ENCODE assay signal across 8 cellular contexts in genomic region chr3:187368765-187369450, GRCh38. TPM values are rescaled to one million over a fixed set of nuclear protein-coding genes. Genes with fewer than 3 reads are reported as not detected.
DNase-seq lines count a peak whose midpoint lies in the region; ATAC-seq and TF ChIP-seq lines count a peak whose summit lies in the region.

No MANE protein-coding gene starts in this region.

- H4K8ac ChIP-seq in neuronal stem cell (ENCODE audit: low read depth, low read length): no peak overlapping the region

- H2BK15ac ChIP-seq in neuronal stem cell (ENCODE audit: low read length): no peak overlapping the region

- H3K27ac ChIP-seq in heart right ventricle (peak overlapping the region; percentile 73 to 96 (median 89)), neuronal stem cell (replicated peaks; ENCODE audit: low read length) (no peak overlapping the region)

- H2BK120ac ChIP-seq in neuronal stem cell (ENCODE audit: low read depth, low read length): no peak overlapping the region

- peak overlapping the region; percentile 99 for H3K27ac Mint-ChIP-seq in stimulated activated naive B cell treated with anti-CD40 and anti-IgM and Interleukin-4, amounts not matched to agents 10 μg/mL and 1 μg/mL and 100 μg/mL, for 72 hours

- H3K4me1 ChIP-seq in heart right ventricle (peaks cover 0 to 23% (median 13%) of the 10 kb centered on the region in 9 donors), neuronal stem cell (ENCODE audit: control insufficient read depth in 2 of 2, insufficient read depth in 1 of 2, low read depth in 1 of 2, low read length in 2 of 2) (no peaks in the 10 kb centered on the region)

- peaks cover 5 to 9% of the 10 kb centered on the region in 2 donors for H3K4me1 Mint-ChIP-seq in stimulated activated naive B cell treated with anti-CD40 and anti-IgM and Interleukin-4, amounts not matched to agents 10 μg/mL and 1 μg/mL and 100 μg/mL, for 72 hours

- H3K36me3 ChIP-seq in heart right ventricle (peaks cover 0 to 25% (median 6%) of the 10 kb centered on the region in 9 donors), neuronal stem cell (replicated peaks in 1 of 2; ENCODE audit: control insufficient read depth in 2 of 2, insufficient read depth in 2 of 2, low read length in 2 of 2) (no peaks in the 10 kb centered on the region)

- H3K4me3 Mint-ChIP-seq in stimulated activated naive B cell treated with anti-CD40 and anti-IgM and Interleukin-4, amounts not matched to agents 10 μg/mL and 1 μg/mL and 100 μg/mL, for 72 hours: peak overlapping the region; percentile 94 to 98

- no peak overlapping the region for H3K4me2 ChIP-seq in neuronal stem cell (ENCODE audit: insufficient read depth, low read length, poor library complexity, severe bottlenecking)

- H3K9me3 ChIP-seq in heart right ventricle: no peaks in the 10 kb centered on the region
- H3K9me3 ChIP-seq in neuronal stem cell (replicated peaks in 1 of 2; ENCODE audit: control insufficient read depth in 2 of 2, insufficient read depth in 1 of 2, low read depth in 1 of 2, low read length in 2 of 2): no peaks in the 10 kb centered on the region

- H3K4ac ChIP-seq in neuronal stem cell (ENCODE audit: low read length): no peak overlapping the region

- no peak for TF ChIP-seq CTCF in heart right ventricle (IDR thresholded peaks at IDR 0.05)

- peak; percentile 58 for ATAC-seq in HG02610 (IDR thresholded peaks at IDR 0.05; ENCODE audit: unreplicated experiment)
- ATAC-seq in heart right ventricle: peak in 7 of 8 donors; percentile 41 to 79 (median 70)
- peak; percentile 45 to 55 for ATAC-seq in stimulated activated naive B cell treated with anti-CD40 and anti-IgM and Interleukin-4, amounts not matched to agents 10 μg/mL and 1 μg/mL and 100 μg/mL, for 72 hours (replicated peaks)

- H3K9ac ChIP-seq in neuronal stem cell (ENCODE audit: low read depth, low read length, poor library complexity): no peak overlapping the region

- no peak overlapping the region for H2BK5ac ChIP-seq in neuronal stem cell (ENCODE audit: low read length)

- H3K4me3 ChIP-seq in heart right ventricle (peak overlapping the region; percentile 33 to 67 (median 55)), neuronal stem cell (ENCODE audit: low read length in 2 of 2) (no peak overlapping the region)

- no peaks in the 10 kb centered on the region for H3K27me3 Mint-ChIP-seq in stimulated activated naive B cell treated with anti-CD40 and anti-IgM and Interleukin-4, amounts not matched to agents 10 μg/mL and 1 μg/mL and 100 μg/mL, for 72 hours

- H3K27me3 ChIP-seq in heart right ventricle: no peaks in the 10 kb centered on the region
- H3K27me3 ChIP-seq in neuronal stem cell (ENCODE audit: control insufficient read depth in 3 of 3, insufficient read depth in 3 of 3, low read depth in 1 of 3, low read length in 3 of 3): no peaks in the 10 kb centered on the region

- no peak overlapping the region for H2AK5ac ChIP-seq in neuronal stem cell (ENCODE audit: low read depth, low read length)

- H3K14ac ChIP-seq in neuronal stem cell (ENCODE audit: low read length): no peak overlapping the region

- peaks cover 28 to 32% of the 10 kb centered on the region in 2 donors for H3K36me3 Mint-ChIP-seq in stimulated activated naive B cell treated with anti-CD40 and anti-IgM and Interleukin-4, amounts not matched to agents 10 μg/mL and 1 μg/mL and 100 μg/mL, for 72 hours

- intact Hi-C loops in heart right ventricle (cut with DNase I): loop anchor here in 1 of 10 donors (10.0 kb wide), 1 partner anchor 1016 kb away; no protein-coding TSS in a partner anchor

- no peak overlapping the region for H3K18ac ChIP-seq in neuronal stem cell (ENCODE audit: low read length)

- H3K79me1 ChIP-seq in neuronal stem cell (ENCODE audit: low read depth, low read length): no peaks in the 10 kb centered on the region

- no peak overlapping the region for H4K91ac ChIP-seq in neuronal stem cell (ENCODE audit: low read depth, low read length, poor library complexity)

- H3K9me3 Mint-ChIP-seq in stimulated activated naive B cell treated with anti-CD40 and anti-IgM and Interleukin-4, amounts not matched to agents 10 μg/mL and 1 μg/mL and 100 μg/mL, for 72 hours: peaks cover 0 to 1% of the 10 kb centered on the region in 2 donors

- H3K23ac ChIP-seq in neuronal stem cell (ENCODE audit: low read depth, low read length, poor library complexity): no peak overlapping the region

- 37 to 54% methylated on average over 4 of the region's 4 CpGs for WGBS in heart right ventricle, 2 donors
- no CpG with 5 or more reads among the region's 4 CpGs for WGBS in neuronal stem cell (ENCODE audit: extremely low coverage in 2 of 2, insufficient read length in 2 of 2, insufficient replicate concordance in 1 of 2), 2 donors

- DNase-seq in GM03348 (ENCODE audit: low spot score) (peak; percentile 36), SKM-1 treated with dmso at 0.1 percent for 144 hours (lab: John Stamatoyannopoulos, UW; ENCODE audit: unreplicated experiment) (peak; percentile 35), heart right ventricle (no peak), mucosa of gallbladder (ENCODE audit: low spot score) (no peak), neuronal stem cell (ENCODE audit: low spot score) (no peak), foreskin melanocyte (no peak)
- no peak for DNase-seq in stimulated activated naive B cell treated with anti-CD40 and anti-IgM and Interleukin-4, amounts not matched to agents 10 μg/mL and 1 μg/mL and 100 μg/mL, for 72 hours

- no peak overlapping the region for H2AFZ ChIP-seq in neuronal stem cell (ENCODE audit: low read length)

- no peak overlapping the region for H2BK12ac ChIP-seq in neuronal stem cell (ENCODE audit: low read length)

RNA-seq across cellular contexts. Expression of gene RTP4, which starts 0.7 kb away (rescaled TPM):
- 1 to 10 TPM in 7 of 10 donors, under 1 TPM in 3; 0.74 to 4.7 (median 1.6) TPM for total RNA-seq in heart right ventricle
- 1 to 10 TPM; 1.2 to 1.7 TPM for polyA plus RNA-seq in heart right ventricle
- total RNA-seq in mucosa of gallbladder: 5.4 TPM
- polyA plus RNA-seq in neuronal stem cell (2013, experiment 1 of 2): not detected
- polyA plus RNA-seq in neuronal stem cell (2013, experiment 2 of 2): not detected

Comparison
In these comparisons a context has a peak if more than half of its experiments do, and no peak if none do; other contexts are left out.
1. DNase-seq: peak in GM03348 (single experiment) and SKM-1 treated with dmso at 0.1 percent for 144 hours (single experiment); none in heart right ventricle (0 of 2), stimulated activated naive B cell treated with anti-CD40 and anti-IgM and Interleukin-4, amounts not matched to agents 10 μg/mL and 1 μg/mL and 100 μg/mL, for 72 hours (single experiment), mucosa of gallbladder (single experiment), neuronal stem cell (single experiment) and foreskin melanocyte (single experiment).
2. H3K4me3 ChIP-seq: peak in heart right ventricle (10 of 10); none in neuronal stem cell (0 of 2).
3. Peak in every context shown above with its lines, with median percentiles within 50 percentile points of each other: ATAC-seq.